In the genomic region with DNA sequence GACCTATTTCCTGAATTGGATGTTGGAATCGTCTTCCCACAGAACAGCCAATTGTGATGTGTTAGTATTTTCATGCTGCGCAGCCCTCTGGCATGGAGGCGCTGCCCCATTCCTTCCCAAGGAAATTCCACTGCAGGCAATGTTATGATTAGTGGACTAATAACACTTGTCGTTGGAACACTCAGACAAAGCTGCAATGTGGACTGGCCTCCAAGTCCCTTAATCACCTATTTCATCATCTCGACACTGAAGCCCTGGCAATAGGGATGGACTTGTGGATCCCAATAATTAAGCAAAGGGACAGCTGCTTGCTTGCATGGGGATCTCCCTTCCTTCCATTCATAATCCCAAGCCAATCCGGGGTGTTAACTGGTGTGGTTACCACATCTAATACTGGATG, we compare ENCODE assay signal across 19 cellular contexts. TPM values are rescaled to one million over a fixed set of nuclear protein-coding genes. Genes with fewer than 3 reads are reported as not detected.
DNase-seq lines count a peak whose midpoint lies in the region; ATAC-seq and TF ChIP-seq lines count a peak whose summit lies in the region.
"Had no signal": no experiment of that assay in that cellular context is flagged by ENCODE, and none has a peak within 500 bp of the region (broad histone marks: within the 10 kb centered on the region; RNA-seq: fewer than 3 reads in every experiment).

No MANE protein-coding gene starts in this region.

- H3K9me3 Mint-ChIP-seq in nephron: peaks cover 10% of the 10 kb centered on the region
- no peaks in the 10 kb centered on the region for H3K9me3 Mint-ChIP-seq in natural killer cell treated with Interleukin-12 subunit alpha and Interleukin-12 subunit beta and Interleukin-15 and Interleukin-18, amount 100 ng/mL, for 72 hours
- H3K9me3 Mint-ChIP-seq: activated naive CD8-positive, alpha-beta T cell treated with anti-CD3 and anti-CD28 coated beads, Interleukin-2, amount 10 ng/mL, durations not matched to agents 7 days and 5 days had no signal

- H3K36me3 ChIP-seq in brain microvascular endothelial cell (replicated peaks): no peaks in the 10 kb centered on the region
- H3K36me3 ChIP-seq: breast epithelium, thoracic aorta had no signal

- in situ Hi-C loops in brain microvascular endothelial cell (cut with HindIII; ENCODE audit: low pct_ligation_motif_present, low sequenced_read_pairs): no loop called here

- peak overlapping the region; percentile 98 for H3K27ac Mint-ChIP-seq in nephron
- H3K27ac Mint-ChIP-seq in natural killer cell treated with Interleukin-12 subunit alpha and Interleukin-12 subunit beta and Interleukin-15 and Interleukin-18, amount 100 ng/mL, for 72 hours: no peak overlapping the region
- H3K27ac Mint-ChIP-seq: activated CD8-positive, alpha-beta T cell treated with anti-CD3 and anti-CD28 coated beads, Interleukin-2, amount 10 ng/mL, durations not matched to agents 7 days and 5 days; activated naive CD8-positive, alpha-beta T cell treated with anti-CD3 and anti-CD28 coated beads, Interleukin-2, amount 10 ng/mL, durations not matched to agents 7 days and 5 days; T-helper 17 cell; WTC11 had no signal

- no peaks in the 10 kb centered on the region for H3K36me3 Mint-ChIP-seq in nephron (ENCODE audit: low read depth)
- no peaks in the 10 kb centered on the region for H3K36me3 Mint-ChIP-seq in natural killer cell treated with Interleukin-12 subunit alpha and Interleukin-12 subunit beta and Interleukin-15 and Interleukin-18, amount 100 ng/mL, for 72 hours
- H3K36me3 Mint-ChIP-seq: activated naive CD8-positive, alpha-beta T cell treated with anti-CD3 and anti-CD28 coated beads, Interleukin-2, amount 10 ng/mL, durations not matched to agents 7 days and 5 days; WTC11 had no signal

- no peak overlapping the region for H3K27ac ChIP-seq in brain microvascular endothelial cell
- H3K27ac ChIP-seq: breast epithelium, thoracic aorta had no signal

- no peaks in the 10 kb centered on the region for H3K27me3 Mint-ChIP-seq in nephron (ENCODE audit: low read depth)
- peaks cover 6 to 26% of the 10 kb centered on the region in 2 donors for H3K27me3 Mint-ChIP-seq in natural killer cell treated with Interleukin-12 subunit alpha and Interleukin-12 subunit beta and Interleukin-15 and Interleukin-18, amount 100 ng/mL, for 72 hours
- H3K27me3 Mint-ChIP-seq: T-helper 17 cell had no signal

- H3K27me3 ChIP-seq in brain microvascular endothelial cell (replicated peaks): no peaks in the 10 kb centered on the region

- no peak overlapping the region for H3K4me3 ChIP-seq in brain microvascular endothelial cell (ENCODE audit: low read depth, low read length)
- H3K4me3 ChIP-seq: breast epithelium, thoracic aorta had no signal

- ATAC-seq in Right ventricle myocardium inferior: peak; percentile 79
- ATAC-seq in natural killer cell treated with Interleukin-12 subunit alpha and Interleukin-12 subunit beta and Interleukin-15 and Interleukin-18, amount 100 ng/mL, for 72 hours: no peak
- ATAC-seq: activated CD8-positive, alpha-beta T cell treated with anti-CD3 and anti-CD28 coated beads, Interleukin-2, amount 10 ng/mL, durations not matched to agents 7 days and 5 days; T-helper 17 cell; WTC11 had no signal

- peaks cover 85% of the 10 kb centered on the region for H3K4me1 Mint-ChIP-seq in nephron
- no peaks in the 10 kb centered on the region for H3K4me1 Mint-ChIP-seq in natural killer cell treated with Interleukin-12 subunit alpha and Interleukin-12 subunit beta and Interleukin-15 and Interleukin-18, amount 100 ng/mL, for 72 hours (ENCODE audit: low read depth in 2 of 2)
- H3K4me1 Mint-ChIP-seq: activated naive CD8-positive, alpha-beta T cell treated with anti-CD3 and anti-CD28 coated beads, Interleukin-2, amount 10 ng/mL, durations not matched to agents 7 days and 5 days; T-helper 17 cell had no signal

- DNase-seq in Right ventricle myocardium inferior (ENCODE audit: missing footprints) (no peak), cardiac septum (ENCODE audit: low spot score) (no peak), fibroblast of gingiva (ENCODE audit: low read depth) (peak; percentile 68), brain microvascular endothelial cell (no peak), inferior parietal cortex (ENCODE audit: extremely low spot score) (no peak)
- DNase-seq in natural killer cell treated with Interleukin-12 subunit alpha and Interleukin-12 subunit beta and Interleukin-15 and Interleukin-18, amount 100 ng/mL, for 72 hours (ENCODE audit: low spot score): no peak
- no peak for DNase-seq in activated CD8-positive, alpha-beta memory T cell treated with anti-CD3 and anti-CD28 coated beads for 24 hours
- DNase-seq: 8988T; activated CD8-positive, alpha-beta T cell treated with anti-CD3 and anti-CD28 coated beads, Interleukin-2, amount 10 ng/mL, durations not matched to agents 7 days and 5 days; activated naive CD8-positive, alpha-beta T cell treated with anti-CD3 and anti-CD28 coated beads, Interleukin-2, amount 10 ng/mL, durations not matched to agents 7 days and 5 days; DMS53; NCI-H345; occipital lobe; SHP77 treated with DMSO at 0.1 percent for 48 hours; T-helper 17 cell had no signal

- intact Hi-C loops in Right ventricle myocardium inferior (cut with DNase I) (no loop called here), cardiac septum (cut with DNase I) (no loop called here)

- H3K4me3 Mint-ChIP-seq in nephron: peak overlapping the region in 2 of 3 experiments; percentile 22 to 46
- no peak overlapping the region for H3K4me3 Mint-ChIP-seq in natural killer cell treated with Interleukin-12 subunit alpha and Interleukin-12 subunit beta and Interleukin-15 and Interleukin-18, amount 100 ng/mL, for 72 hours
- H3K4me3 Mint-ChIP-seq: activated CD8-positive, alpha-beta T cell treated with anti-CD3 and anti-CD28 coated beads, Interleukin-2, amount 10 ng/mL, durations not matched to agents 7 days and 5 days; activated naive CD8-positive, alpha-beta T cell treated with anti-CD3 and anti-CD28 coated beads, Interleukin-2, amount 10 ng/mL, durations not matched to agents 7 days and 5 days; T-helper 17 cell; WTC11 had no signal

- TF ChIP-seq CTCF in nephron (IDR thresholded peaks at IDR 0.05; ENCODE audit: unreplicated experiment in 3 of 3): no peak
- no peak for TF ChIP-seq CTCF in brain microvascular endothelial cell (IDR thresholded peaks at IDR 0.05; ENCODE audit: low read depth, low read length, missing control alignments)

RNA-seq across cellular contexts. Expression of gene PABIR2, which starts 59.9 kb away (rescaled TPM):
- total RNA-seq in Right ventricle myocardium inferior: 9.5 TPM
- total RNA-seq in cardiac septum: 18.0 TPM
- 10 to 100 TPM; 38.2 to 51.5 TPM for total RNA-seq in natural killer cell treated with Interleukin-12 subunit alpha and Interleukin-12 subunit beta and Interleukin-15 and Interleukin-18, amount 100 ng/mL, for 72 hours

Comparison
In these comparisons a context has a peak if more than half of its experiments do, and no peak if none do; other contexts are left out.
1. H3K27ac Mint-ChIP-seq: peak in nephron (3 of 3); none in natural killer cell treated with Interleukin-12 subunit alpha and Interleukin-12 subunit beta and Interleukin-15 and Interleukin-18, amount 100 ng/mL, for 72 hours (0 of 2).